35 cellular contexts compared by ENCODE assay signal in the genomic region with DNA sequence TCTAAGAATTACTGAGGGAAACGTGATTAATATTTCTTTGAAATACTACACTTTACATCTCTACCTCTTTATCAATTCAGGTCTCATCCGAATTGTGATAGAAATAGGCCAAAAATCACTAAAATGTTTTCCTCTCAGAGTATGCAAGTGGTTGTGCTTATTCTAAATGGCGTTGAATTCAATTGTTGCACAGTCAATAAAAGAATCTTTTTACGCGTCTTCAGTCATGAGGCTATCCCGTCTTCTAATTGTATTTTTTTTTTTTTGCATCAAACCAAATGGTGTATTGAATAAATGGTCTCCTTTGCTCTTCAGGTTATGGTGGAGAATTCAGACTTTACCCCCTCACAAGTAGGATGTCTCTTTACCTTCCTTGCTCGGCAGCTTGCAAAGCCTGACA.
A peak's percentile ranks its signal among the peaks of the same experiment; 100 is the strongest.
DNase-seq lines count a peak whose midpoint lies in the region; ATAC-seq, FAIRE-seq and TF ChIP-seq lines count a peak whose summit lies in the region.
"Had no signal": no experiment of that assay in that cellular context is flagged by ENCODE, and none has a peak within 500 bp of the region (broad histone marks: within the 10 kb centered on the region; RNA-seq: fewer than 3 reads in every experiment).

No MANE protein-coding gene starts in this region.

- peaks cover 17% of the 10 kb centered on the region for H3K36me3 Mint-ChIP-seq in activated naive CD4-positive, alpha-beta T cell treated with anti-CD3 and anti-CD28 coated beads, Interleukin-2, amount 50 U/mL, for 24 hours
- peaks cover 9% of the 10 kb centered on the region for H3K36me3 Mint-ChIP-seq in WTC11
- peaks cover 9% of the 10 kb centered on the region for H3K36me3 Mint-ChIP-seq in natural killer cell

- H3K4me3 ChIP-seq in K562, result no peak overlapping the region
- H3K4me3 ChIP-seq: A549; BLaER1; BLaER1 treated with 17β-estradiol and CSF1 and Interleukin-3, amounts not matched to agents 10 nM and 100 nM had no signal

- no peak for FAIRE-seq in K562 (lab: Jason Lieb, UNC)
- FAIRE-seq: A204.1, A549, D721Med had no signal

- no peaks in the 10 kb centered on the region for H3K4me1 Mint-ChIP-seq in activated naive CD4-positive, alpha-beta T cell treated with anti-CD3 and anti-CD28 coated beads, Interleukin-2, amount 50 U/mL, for 24 hours
- H3K4me1 Mint-ChIP-seq in WTC11 (no peaks in the 10 kb centered on the region), natural killer cell (no peaks in the 10 kb centered on the region)
- H3K4me1 Mint-ChIP-seq: B cell; CD14-positive monocyte; CD4-positive, alpha-beta memory T cell; CD4-positive, CD25-positive, alpha-beta regulatory T cell; CD8-positive, alpha-beta memory T cell had no signal

- H3K79me2 ChIP-seq in K562 (ENCODE audit: control insufficient read depth, insufficient read depth, low read length), result no peaks in the 10 kb centered on the region

- ATAC-seq in WTC11 (no peak), K562 (no peak), natural killer cell (no peak)
- ATAC-seq: A549; CD8-positive, alpha-beta T cell had no signal

- no peak for TF ChIP-seq RAD21 in K562 (CRISPR knock-in tag; conservative IDR thresholded peaks at IDR 0.05 in 1 of 2, IDR thresholded peaks at IDR 0.05 in 1 of 2)

- no peaks in the 10 kb centered on the region for H3K9me3 ChIP-seq in K562 (replicated peaks; ENCODE audit: control insufficient read depth, insufficient read depth, low read depth, low read length)
- H3K9me3 ChIP-seq: A549; BE2C; BLaER1; BLaER1 treated with 17β-estradiol and CSF1 and Interleukin-3, amounts not matched to agents 10 nM and 100 nM; Caco-2 had no signal

- peaks cover 19% of the 10 kb centered on the region for H3K36me3 ChIP-seq in K562 (ENCODE audit: control insufficient read depth, insufficient read depth, low read length)

- intact Hi-C loops in K562 (cut with micrococcal nuclease), result no loop called here
- intact Hi-C loops in natural killer cell (cut with micrococcal nuclease), result no loop called here

- peak overlapping the region; percentile 32 for H3K27ac Mint-ChIP-seq in activated naive CD4-positive, alpha-beta T cell treated with anti-CD3 and anti-CD28 coated beads, Interleukin-2, amount 50 U/mL, for 24 hours
- H3K27ac Mint-ChIP-seq in WTC11, result 0 out of 2 replicates have a peak overlapping the region, but pooled peaks have one; percentile 5
- H3K27ac Mint-ChIP-seq in natural killer cell, result no peak overlapping the region
- H3K27ac Mint-ChIP-seq: B cell; CD14-positive monocyte; CD4-positive, alpha-beta memory T cell; CD4-positive, alpha-beta T cell; CD8-positive, alpha-beta memory T cell; CD8-positive, alpha-beta T cell had no signal

- no peaks in the 10 kb centered on the region for H3K4me1 ChIP-seq in K562 (replicated peaks in 1 of 2; ENCODE audit: control insufficient read depth in 2 of 2, insufficient read depth in 2 of 2, low read length in 2 of 2)
- H3K4me1 ChIP-seq: A549; BE2C; BLaER1; BLaER1 treated with 17β-estradiol and CSF1 and Interleukin-3, amounts not matched to agents 10 nM and 100 nM; Caco-2 had no signal

- in situ Hi-C loops in K562 (cut with MboI), result no loop called here

- H4K20me1 ChIP-seq in K562 (replicated peaks; ENCODE audit: control insufficient read depth, insufficient read depth, low read length), result no peaks in the 10 kb centered on the region
- H4K20me1 ChIP-seq: BLaER1 had no signal

- 91% methylated on average over 7 of the region's 7 CpGs for WGBS in K562 (ENCODE audit: insufficient coverage, low coverage, missing lambda C conversion rate)

- no peaks in the 10 kb centered on the region for H3K9me3 Mint-ChIP-seq in activated naive CD4-positive, alpha-beta T cell treated with anti-CD3 and anti-CD28 coated beads, Interleukin-2, amount 50 U/mL, for 24 hours
- no peaks in the 10 kb centered on the region for H3K9me3 Mint-ChIP-seq in WTC11
- no peaks in the 10 kb centered on the region for H3K9me3 Mint-ChIP-seq in natural killer cell
- H3K9me3 Mint-ChIP-seq: CD14-positive monocyte; CD4-positive, alpha-beta memory T cell; CD4-positive, alpha-beta T cell; CD4-positive, CD25-positive, alpha-beta regulatory T cell; CD8-positive, alpha-beta memory T cell; CD8-positive, alpha-beta T cell had no signal

- POLR2A ChIA-PET in WTC11 (lab: Charles Lee) (no interaction called here), K562 (lab: Yijun Ruan, JAX) (no interaction called here)

- no peaks in the 10 kb centered on the region for H3K27me3 Mint-ChIP-seq in activated naive CD4-positive, alpha-beta T cell treated with anti-CD3 and anti-CD28 coated beads, Interleukin-2, amount 50 U/mL, for 24 hours
- H3K27me3 Mint-ChIP-seq in WTC11 (ENCODE audit: low read depth) (no peaks in the 10 kb centered on the region), natural killer cell (ENCODE audit: low read depth in 2 of 2) (no peaks in the 10 kb centered on the region)
- H3K27me3 Mint-ChIP-seq: B cell; CD4-positive, alpha-beta memory T cell; CD4-positive, alpha-beta T cell; CD4-positive, CD25-positive, alpha-beta regulatory T cell; CD8-positive, alpha-beta memory T cell had no signal

- H3K27ac ChIP-seq in K562 (ENCODE audit: extremely low read depth, low read depth, low read length), result no peak overlapping the region
- H3K27ac ChIP-seq: 22Rv1; A549; BLaER1; BLaER1 treated with 17β-estradiol and CSF1 and Interleukin-3, amounts not matched to agents 10 nM and 100 nM; C4-2B had no signal

- no peaks in the 10 kb centered on the region for H3K27me3 ChIP-seq in K562 (ENCODE audit: control insufficient read depth in 2 of 2, insufficient read depth in 2 of 2, low read length in 2 of 2)
- H3K27me3 ChIP-seq: BE2C; BLaER1; BLaER1 treated with 17β-estradiol and CSF1 and Interleukin-3, amounts not matched to agents 10 nM and 100 nM had no signal

- H3K9ac ChIP-seq in K562 (ENCODE audit: insufficient read depth in 1 of 2, low read depth in 2 of 2, low read length in 2 of 2), result no peak overlapping the region
- H3K9ac ChIP-seq: BLaER1; BLaER1 treated with 17β-estradiol and CSF1 and Interleukin-3, amounts not matched to agents 10 nM and 100 nM had no signal

- no TSS peak for BruUV-seq in K562 (replicated peaks; lab: Mats Ljungman, UMichigan)

- no peak overlapping the region for H3K4me2 ChIP-seq in K562 (ENCODE audit: insufficient read depth, low read length)
- H3K4me2 ChIP-seq: A549; BLaER1; BLaER1 treated with 17β-estradiol and CSF1 and Interleukin-3, amounts not matched to agents 10 nM and 100 nM had no signal

- DNase-seq in activated naive CD4-positive, alpha-beta T cell treated with Interleukin-2 at 50 U/mL for 16 hours, result no peak
- DNase-seq in WTC11 (ENCODE audit: low spot score), result no peak
- no peak for DNase-seq in K562 (ENCODE audit: extremely low read depth in 1 of 4, low spot score in 3 of 4)
- no peak for DNase-seq in NCI-H345 (lab: John Stamatoyannopoulos, UW)
- no peak for DNase-seq in natural killer cell
- DNase-seq: 8988T; ACHN; AML-193; BE2C; C1 segment of cervical spinal cord; Caco-2; Calu3; CD4-positive, alpha-beta memory T cell; CD4-positive, alpha-beta T cell; CD4-positive, CD25-positive, alpha-beta regulatory T cell; CD8-positive, alpha-beta memory T cell; CD8-positive, alpha-beta T cell; COR-L47; DMS 273 treated with DMSO at 0.1 percent for 48 hours; DMS153; DMS53; DMS79; DMS79 treated with DMSO at 0.1 percent for 48 hours; DND-41; EL had no signal

- no peak overlapping the region for H2AFZ ChIP-seq in K562 (ENCODE audit: low read depth, low read length)

- H3K9me1 ChIP-seq in K562 (ENCODE audit: control insufficient read depth, insufficient read depth, low read length), result no peaks in the 10 kb centered on the region

- TF ChIP-seq EP300 in K562 (IDR thresholded peaks at IDR 0.05; ENCODE audit: low read length), result no peak

- TF ChIP-seq POLR2A in K562 (conservative IDR thresholded peaks at IDR 0.05), result no peak

- no peak overlapping the region for H3K4me3 Mint-ChIP-seq in activated naive CD4-positive, alpha-beta T cell treated with anti-CD3 and anti-CD28 coated beads, Interleukin-2, amount 50 U/mL, for 24 hours
- H3K4me3 Mint-ChIP-seq in WTC11, result no peak overlapping the region
- no peak overlapping the region for H3K4me3 Mint-ChIP-seq in natural killer cell
- H3K4me3 Mint-ChIP-seq: B cell; CD14-positive monocyte; CD4-positive, alpha-beta memory T cell; CD4-positive, alpha-beta T cell; CD8-positive, alpha-beta memory T cell; CD8-positive, alpha-beta T cell had no signal

- CTCF ChIA-PET in WTC11 (lab: Charles Lee) (no interaction called here), K562 (lab: Yijun Ruan, JAX; ENCODE audit: low intra/inter-chr PET ratio) (no interaction called here)

- TF ChIP-seq CTCF in WTC11 (IDR thresholded peaks at IDR 0.05) (no peak), K562 (IDR thresholded peaks at IDR 0.05 in 2 of 3, conservative IDR thresholded peaks at IDR 0.05 in 1 of 3; ENCODE audit: insufficient read depth in 2 of 3, low read depth in 1 of 3, low read length in 3 of 3) (no peak), natural killer cell (IDR thresholded peaks at IDR 0.05) (no peak)

TF ChIP-seq in WTC11, 78 proteins besides CTCF, POLR2A, EP300 and RAD21 (continues in another document):
- TF ChIP-seq CREB1 (CRISPR knock-in tag; IDR thresholded peaks at IDR 0.05) (no peak), HMGA2 (CRISPR knock-in tag; IDR thresholded peaks at IDR 0.05) (no peak), JAZF1 (CRISPR knock-in tag; IDR thresholded peaks at IDR 0.05) (no peak), ZNF317 (CRISPR knock-in tag; IDR thresholded peaks at IDR 0.05; ENCODE audit: borderline replicate concordance, low read depth) (no peak), IRF2 (CRISPR knock-in tag; IDR thresholded peaks at IDR 0.05; ENCODE audit: borderline replicate concordance, low read depth) (no peak), CBFB (CRISPR knock-in tag; IDR thresholded peaks at IDR 0.05; ENCODE audit: low read depth) (no peak)

TF ChIP-seq in K562, 482 proteins besides CTCF, POLR2A, EP300 and RAD21 (continues in another document):
- TF ChIP-seq ARID1B (IDR thresholded peaks at IDR 0.05), result no peak
- TF ChIP-seq, protein P1, sequence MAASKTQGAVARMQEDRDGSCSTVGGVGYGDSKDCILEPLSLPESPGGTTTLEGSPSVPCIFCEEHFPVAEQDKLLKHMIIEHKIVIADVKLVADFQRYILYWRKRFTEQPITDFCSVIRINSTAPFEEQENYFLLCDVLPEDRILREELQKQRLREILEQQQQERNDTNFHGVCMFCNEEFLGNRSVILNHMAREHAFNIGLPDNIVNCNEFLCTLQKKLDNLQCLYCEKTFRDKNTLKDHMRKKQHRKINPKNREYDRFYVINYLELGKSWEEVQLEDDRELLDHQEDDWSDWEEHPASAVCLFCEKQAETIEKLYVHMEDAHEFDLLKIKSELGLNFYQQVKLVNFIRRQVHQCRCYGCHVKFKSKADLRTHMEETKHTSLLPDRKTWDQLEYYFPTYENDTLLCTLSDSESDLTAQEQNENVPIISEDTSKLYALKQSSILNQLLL (CRISPR knock-in tag; IDR thresholded peaks at IDR 0.05; ENCODE audit: borderline replicate concordance), result peak; percentile 91; the same call in 1 of the 2 replicates

Comparison
In these comparisons a context has a peak if more than half of its experiments do, and no peak if none do; other contexts are left out.
1. H3K27ac Mint-ChIP-seq: peak in activated naive CD4-positive, alpha-beta T cell treated with anti-CD3 and anti-CD28 coated beads, Interleukin-2, amount 50 U/mL, for 24 hours (single experiment) and WTC11 (single experiment); none in natural killer cell (0 of 2).